Comparison of ENCODE assay signal across 12 cellular contexts in the genomic region with DNA sequence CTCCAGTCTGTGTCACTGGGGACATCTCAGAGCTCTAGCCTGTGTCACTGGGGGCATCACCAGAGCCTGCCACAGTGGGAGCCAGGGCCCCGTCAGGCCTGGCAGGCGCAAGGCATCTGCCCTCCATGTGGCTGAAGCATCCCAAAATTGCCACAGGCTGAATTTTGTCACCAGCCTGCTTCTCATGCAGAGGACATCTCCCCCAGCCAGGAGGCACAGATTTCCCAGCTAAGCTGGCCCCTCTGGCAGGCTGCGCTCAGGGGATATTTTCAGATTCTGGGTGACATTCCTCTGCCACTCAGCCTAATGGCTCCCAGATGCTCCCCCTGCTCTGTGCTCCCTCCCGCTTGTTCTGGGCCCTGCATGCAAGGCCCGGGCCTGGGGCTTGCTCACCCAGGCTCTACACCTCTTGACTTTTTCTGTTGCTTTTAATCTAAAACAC.
DNase-seq lines count a peak whose midpoint lies in the region; ATAC-seq and TF ChIP-seq lines count a peak whose summit lies in the region.
"Had no signal": no experiment of that assay in that cellular context is flagged by ENCODE, and none has a peak within 500 bp of the region (broad histone marks: within the 10 kb centered on the region; RNA-seq: fewer than 3 reads in every experiment).

No MANE protein-coding gene starts in this region.

- POLR2A ChIA-PET in IMR-90 (lab: Charles Lee; ENCODE audit: unreplicated experiment): no interaction called here

- H3K9me1 ChIP-seq in IMR-90 (ENCODE audit: insufficient read depth, low read length): peaks cover 29% of the 10 kb centered on the region

- peak overlapping the region; percentile 88 to 98 for H4K8ac ChIP-seq in IMR-90 (ENCODE audit: low read depth in 2 of 2, low read length in 2 of 2)

- H3K4me1 Mint-ChIP-seq in mesothelial cell of epicardium: peaks cover 48% of the 10 kb centered on the region
- H3K4me1 Mint-ChIP-seq: CD4-positive, alpha-beta memory T cell had no signal

- no peak overlapping the region for H3K4me3 Mint-ChIP-seq in mesothelial cell of epicardium
- H3K4me3 Mint-ChIP-seq: CD4-positive, alpha-beta memory T cell had no signal

- peak overlapping the region; percentile 75 for H3K56ac ChIP-seq in IMR-90 (ENCODE audit: extremely low read depth, insufficient read depth, low read length)

- H3K4me1 ChIP-seq in IMR-90 (ENCODE audit: control insufficient read depth, insufficient read depth, low read length) (peaks cover 37% of the 10 kb centered on the region), colonic mucosa (peaks cover 11% of the 10 kb centered on the region), stomach smooth muscle (ENCODE audit: control insufficient read depth, insufficient read depth, low read length) (peaks cover 14% of the 10 kb centered on the region), thyroid gland (peaks cover 10 to 22% of the 10 kb centered on the region in 2 donors)

- H2BK15ac ChIP-seq in IMR-90 (ENCODE audit: low read depth, low read length): peak overlapping the region; percentile 75; the same call in 1 of the 3 replicates

- H3K4me3 ChIP-seq in IMR-90 (ENCODE audit: insufficient read depth, low read depth, low read length): no peak overlapping the region
- H3K4me3 ChIP-seq in colonic mucosa: no peak overlapping the region
- H3K4me3 ChIP-seq in stomach smooth muscle (ENCODE audit: low read length in 2 of 2): peak overlapping the region in 1 of 2 donors; percentile 66
- H3K4me3 ChIP-seq in thyroid gland (replicated peaks in 1 of 3): no peak overlapping the region

- peak overlapping the region; percentile 96 for H2BK120ac ChIP-seq in IMR-90 (ENCODE audit: low read depth, low read length)

- TF ChIP-seq RAD21 in IMR-90 (IDR thresholded peaks at IDR 0.05; ENCODE audit: low read length): no peak

- no peaks in the 10 kb centered on the region for H3K27me3 ChIP-seq in IMR-90 (ENCODE audit: control insufficient read depth, insufficient read depth, low read length)
- H3K27me3 ChIP-seq in colonic mucosa: no peaks in the 10 kb centered on the region
- no peaks in the 10 kb centered on the region for H3K27me3 ChIP-seq in stomach smooth muscle (ENCODE audit: control insufficient read depth in 1 of 2, insufficient read depth in 2 of 2, low read length in 2 of 2)
- H3K27me3 ChIP-seq in thyroid gland: no peaks in the 10 kb centered on the region
- H3K27me3 ChIP-seq: adrenal gland had no signal

- ATAC-seq in IMR-90 (ENCODE audit: low read depth): no peak
- no peak for ATAC-seq in GM19395 (IDR thresholded peaks at IDR 0.05; ENCODE audit: unreplicated experiment)

- no peaks in the 10 kb centered on the region for H3K27me3 Mint-ChIP-seq in mesothelial cell of epicardium (ENCODE audit: low read depth)

- no peaks in the 10 kb centered on the region for H3K36me3 Mint-ChIP-seq in mesothelial cell of epicardium
- H3K36me3 Mint-ChIP-seq: CD4-positive, alpha-beta memory T cell had no signal

- H2AK5ac ChIP-seq in IMR-90 (ENCODE audit: low read depth, low read length): peak overlapping the region; percentile 32

- H3K4me2 ChIP-seq in IMR-90 (ENCODE audit: low read depth, low read length): peak overlapping the region; percentile 44

- peak overlapping the region; percentile 93 for H3K14ac ChIP-seq in IMR-90 (replicated peaks; ENCODE audit: low read depth, low read length)

- WGBS in IMR-90 (ENCODE audit: extremely low coverage in 2 of 2, insufficient read length in 1 of 2), 2 experiments: 90% methylated on average over 3 of the region's 5 CpGs; no CpG with 5 or more reads in 1 of the 2 experiments
- WGBS in thyroid gland, 2 donors: 75 to 76% methylated on average over 4 to 5 of the region's 5 CpGs

- H2AFZ ChIP-seq in IMR-90 (replicated peaks; ENCODE audit: low read length, poor library complexity): peak overlapping the region; percentile 89

- no peak for DNase-seq in IMR-90
- DNase-seq in colonic mucosa: no peak
- DNase-seq in mesothelial cell of epicardium (ENCODE audit: low spot score in 2 of 2, unreplicated experiment in 2 of 2): no peak
- no peak for DNase-seq in mucosa of gallbladder (ENCODE audit: low spot score)
- DNase-seq in thyroid gland: no peak
- DNase-seq in AG08395 (ENCODE audit: low spot score): no peak
- DNase-seq: activated CD4-positive, CD25-positive, alpha-beta regulatory T cell; CD4-positive, alpha-beta memory T cell; NCI-H2107 had no signal

- intact Hi-C loops in IMR-90 (cut with micrococcal nuclease): loop anchor here (5.0 kb wide), 2 partner anchors 46 to 64 kb away; partner anchors contain the start of gene COL13A1
- intact Hi-C loops in colonic mucosa (cut with DNase I): no loop called here
- intact Hi-C loops in thyroid gland (cut with DNase I): no loop called here

- peak overlapping the region; percentile 85 for H3K27ac Mint-ChIP-seq in mesothelial cell of epicardium

- H3K9me3 ChIP-seq in IMR-90 (ENCODE audit: control insufficient read depth, insufficient read depth, low read length) (no peaks in the 10 kb centered on the region), colonic mucosa (no peaks in the 10 kb centered on the region), stomach smooth muscle (ENCODE audit: control insufficient read depth in 2 of 2, low read length in 2 of 2) (no peaks in the 10 kb centered on the region), thyroid gland (no peaks in the 10 kb centered on the region)
- H3K9me3 ChIP-seq: adrenal gland had no signal

- CTCF ChIA-PET in IMR-90 (lab: Yijun Ruan, JAX): no interaction called here

- in situ Hi-C loops in IMR-90 (cut with MboI; ENCODE audit: low sequenced_read_pairs): no loop called here

- H4K91ac ChIP-seq in IMR-90 (ENCODE audit: insufficient read depth, low read depth, low read length): peak overlapping the region; percentile 91

- no TSS peak for BruUV-seq in IMR-90 (replicated peaks; lab: Mats Ljungman, UMichigan)

- H3K36me3 ChIP-seq in IMR-90 (ENCODE audit: control insufficient read depth, insufficient read depth, low read length): no peaks in the 10 kb centered on the region
- no peaks in the 10 kb centered on the region for H3K36me3 ChIP-seq in colonic mucosa
- no peaks in the 10 kb centered on the region for H3K36me3 ChIP-seq in stomach smooth muscle (ENCODE audit: control insufficient read depth in 2 of 2, insufficient read depth in 2 of 2, low read length in 2 of 2)
- no peaks in the 10 kb centered on the region for H3K36me3 ChIP-seq in thyroid gland
- H3K36me3 ChIP-seq: adrenal gland had no signal

- 0 out of 2 replicates have a peak, but pooled peaks cover 5% of the 10 kb centered on the region for H4K20me1 ChIP-seq in IMR-90 (ENCODE audit: insufficient read depth, low read length)

- peak overlapping the region; percentile 82 for H2BK20ac ChIP-seq in IMR-90 (ENCODE audit: low read depth, low read length)

- H3K9ac ChIP-seq in IMR-90 (ENCODE audit: low read depth, low read length) (peak overlapping the region; percentile 45), colonic mucosa (ENCODE audit: low read depth in 2 of 2, low read length in 2 of 2) (peak overlapping the region in 1 of 2 donors; percentile 44), stomach smooth muscle (ENCODE audit: low read length in 2 of 2) (peak overlapping the region; percentile 44 to 55)

- peak overlapping the region; percentile 34; the same call in 1 of the 2 replicates for H3K18ac ChIP-seq in IMR-90 (ENCODE audit: low read depth, low read length)

- H3K23ac ChIP-seq in IMR-90 (ENCODE audit: low read depth, low read length): peak overlapping the region; percentile 88

- H2AK9ac ChIP-seq in IMR-90 (replicated peaks; ENCODE audit: low read depth, low read length, poor library complexity): peak overlapping the region; percentile 91

- no peak for TF ChIP-seq POLR2A in IMR-90 (IDR thresholded peaks at IDR 0.05; ENCODE audit: low read depth, low read length)
- TF ChIP-seq POLR2A in thyroid gland (IDR thresholded peaks at IDR 0.05): no peak

- peak overlapping the region; percentile 86 for H2BK5ac ChIP-seq in IMR-90 (ENCODE audit: low read depth, low read length, poor library complexity, severe bottlenecking)

- H3K79me1 ChIP-seq in IMR-90 (ENCODE audit: low read depth in 1 of 2, low read length in 2 of 2): peaks cover 17 to 63% of the 10 kb centered on the region in 2 experiments; a peak in 3 of 4 replicates

- H3K27ac ChIP-seq in IMR-90 (ENCODE audit: insufficient read depth, low read length) (peak overlapping the region; percentile 70), colonic mucosa (peak overlapping the region; percentile 64), stomach smooth muscle (ENCODE audit: low read length) (peak overlapping the region; percentile 55), thyroid gland (peak overlapping the region in 1 of 3 donors; percentile 58)

- H3K4ac ChIP-seq in IMR-90 (ENCODE audit: low read depth, low read length): peak overlapping the region; percentile 94

- no peaks in the 10 kb centered on the region for H3K9me3 Mint-ChIP-seq in mesothelial cell of epicardium
- H3K9me3 Mint-ChIP-seq: CD4-positive, alpha-beta memory T cell had no signal

- H4K5ac ChIP-seq in IMR-90 (ENCODE audit: low read depth, low read length): peak overlapping the region; percentile 55

- TF ChIP-seq CTCF in IMR-90 (conservative IDR thresholded peaks at IDR 0.05; ENCODE audit: low read depth, low read length) (no peak), colonic mucosa (IDR thresholded peaks at IDR 0.05) (no peak), mesothelial cell of epicardium (IDR thresholded peaks at IDR 0.05; ENCODE audit: unreplicated experiment) (no peak), thyroid gland (IDR thresholded peaks at IDR 0.05) (no peak)

- dilution Hi-C loops in IMR-90 (cut with HindIII; ENCODE audit: low sequenced_read_pairs, unreplicated experiment): no loop called here

TF ChIP-seq in IMR-90, 13 proteins besides CTCF, POLR2A, EP300 and RAD21:
- no peak for TF ChIP-seq MAZ (IDR thresholded peaks at IDR 0.05; ENCODE audit: borderline replicate concordance, low read depth, low read length)
- TF ChIP-seq CEBPB (IDR thresholded peaks at IDR 0.05; ENCODE audit: low read depth, low read length): no peak
- no peak for TF ChIP-seq CHD1 (IDR thresholded peaks at IDR 0.05; ENCODE audit: low read depth, low read length)
TF ChIP-seq in IMR-90: peak in this region for 0.
